In the genomic region with DNA sequence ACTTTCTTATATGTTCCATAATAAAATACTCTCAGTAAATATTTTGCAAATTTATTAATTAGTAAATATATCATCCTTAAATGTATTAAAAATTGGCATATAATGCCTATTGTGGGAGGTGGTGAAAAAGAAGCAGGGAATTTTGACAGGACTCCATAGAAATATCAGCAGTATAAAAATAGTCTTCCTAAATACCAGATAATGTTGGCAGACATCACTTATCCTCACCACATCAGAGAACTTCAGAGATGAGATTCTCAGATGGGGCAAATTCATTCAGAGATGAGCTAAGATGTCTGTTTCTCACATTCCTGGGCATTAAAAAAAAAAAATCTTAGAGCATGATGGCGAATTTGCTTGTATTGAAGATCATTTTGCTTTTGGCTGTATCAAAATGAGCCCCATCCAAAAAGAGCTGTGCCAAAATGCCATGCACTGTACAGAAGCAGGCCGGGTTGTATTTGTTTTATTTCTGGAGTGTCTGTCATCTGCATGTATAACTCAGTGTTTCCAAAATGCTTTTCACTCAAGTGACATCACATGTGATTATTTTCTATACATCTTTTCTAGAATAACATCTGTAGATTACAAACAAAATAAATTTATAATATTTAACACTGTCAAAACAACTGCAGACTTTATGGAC, we compare ENCODE assay signal across 18 cellular contexts.
"Had no signal": no experiment of that assay in that cellular context is flagged by ENCODE, and none has a peak within 500 bp of the region (broad histone marks: within the 10 kb centered on the region; RNA-seq: fewer than 3 reads in every experiment).

No MANE protein-coding gene starts in this region.

- DNase-seq: central memory CD4-positive, alpha-beta T cell; effector memory CD4-positive, alpha-beta T cell; kidney; left colon; mammary epithelial cell; mucosa of descending colon; natural killer cell; posterior cingulate gyrus; right lobe of liver; spleen; stimulated activated CD4-positive, alpha-beta T cell treated with anti-CD3 and anti-CD28 coated beads, Interleukin-15, amount 100 ng/mL, for 24 hours; stimulated activated CD4-positive, alpha-beta T cell treated with anti-CD3 and anti-CD28 coated beads, Interleukin-1b, Interleukin-23, amount 100 ng/mL, for 48 hours; stimulated activated CD4-positive, alpha-beta T cell treated with anti-CD3 and anti-CD28 coated beads, Interleukin-4, amount 100 ng/mL, for 24 hours; stimulated activated naive B cell treated with anti-CD40 and anti-IgM and Interleukin-4, amounts not matched to agents 10 μg/mL and 1 μg/mL and 100 μg/mL, for 72 hours; stimulated activated naive CD8-positive, alpha-beta T cell treated with anti-CD3 and anti-CD28 coated beads, Interleukin-15, amount 100 ng/mL, for 72 hours; trophoblast cell had no signal

- H3K27ac ChIP-seq: coronary artery, right lobe of liver, spleen had no signal

- ATAC-seq: esophagus mucosa; left colon; mucosa of descending colon; natural killer cell; right lobe of liver; stimulated activated naive B cell treated with anti-CD40 and anti-IgM and Interleukin-4, amounts not matched to agents 10 μg/mL and 1 μg/mL and 100 μg/mL, for 72 hours; stimulated activated naive CD8-positive, alpha-beta T cell treated with anti-CD3 and anti-CD28 coated beads, Interleukin-15, amount 100 ng/mL, for 72 hours had no signal

- H3K36me3 ChIP-seq: right lobe of liver had no signal

- H3K4me3 ChIP-seq: coronary artery, mucosa of descending colon, right lobe of liver, spleen had no signal

- H3K27me3 ChIP-seq: right lobe of liver, spleen had no signal

- H3K4me1 ChIP-seq: right lobe of liver, spleen had no signal

- H3K9me3 ChIP-seq: mucosa of descending colon, right lobe of liver, spleen had no signal
